Comparison of ENCODE assay signal across 1 cellular context in the genomic region with DNA sequence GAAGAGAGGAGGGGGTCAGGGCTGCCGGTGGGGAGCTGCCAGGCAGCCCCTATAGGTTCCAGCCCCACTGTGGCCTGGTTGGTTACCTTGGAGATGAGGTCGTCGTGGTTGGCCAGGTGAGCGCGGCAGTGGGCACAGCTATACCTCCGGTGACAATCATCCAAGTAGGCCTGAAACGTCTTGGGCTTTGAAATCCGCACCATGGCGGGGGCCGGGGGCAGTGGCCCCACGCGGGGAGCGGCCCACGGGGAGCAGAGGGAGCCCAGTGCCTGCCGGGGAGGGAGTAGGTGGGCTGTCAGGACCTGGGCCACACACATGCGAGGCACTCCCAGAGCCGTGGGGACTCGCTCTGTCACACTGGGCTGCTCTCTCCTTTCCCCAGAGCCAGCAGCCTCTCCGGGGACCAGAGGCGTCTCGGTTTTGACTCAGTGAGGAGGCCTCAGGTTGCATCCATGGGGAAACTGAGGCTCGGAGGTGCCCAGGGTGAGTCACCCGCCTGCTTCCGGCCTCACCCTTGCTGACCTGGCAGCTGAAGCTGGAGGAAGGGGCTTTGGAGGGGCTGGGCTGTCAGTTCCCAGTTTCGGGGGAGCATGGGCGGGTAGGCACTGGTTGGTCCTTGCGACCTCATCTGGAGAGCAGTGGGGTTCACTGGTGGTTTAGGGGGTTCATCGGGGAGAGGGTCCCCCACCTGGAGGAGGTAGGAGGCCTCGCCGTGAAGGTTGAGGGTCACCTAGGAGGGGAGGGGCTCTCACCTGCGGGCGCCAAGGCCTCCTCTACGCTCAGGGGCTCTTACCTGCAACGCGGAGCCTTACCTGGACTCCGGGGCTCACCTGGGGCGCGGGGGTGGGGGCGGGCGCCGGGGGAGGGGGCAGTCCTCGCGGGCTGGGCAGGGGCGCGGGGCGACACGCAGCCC.
TF ChIP-seq lines count a peak whose summit lies in the region.

No MANE protein-coding gene starts in this region.

TF ChIP-seq in endothelial cell of umbilical vein, 7 proteins besides CTCF, POLR2A, EP300 and RAD21:
- TF ChIP-seq, protein P1, sequence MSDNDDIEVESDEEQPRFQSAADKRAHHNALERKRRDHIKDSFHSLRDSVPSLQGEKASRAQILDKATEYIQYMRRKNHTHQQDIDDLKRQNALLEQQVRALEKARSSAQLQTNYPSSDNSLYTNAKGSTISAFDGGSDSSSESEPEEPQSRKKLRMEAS (IDR thresholded peaks at IDR 0.05; ENCODE audit: insufficient read depth, insufficient read length), result no peak
- TF ChIP-seq JUN (IDR thresholded peaks at IDR 0.05; ENCODE audit: borderline replicate concordance, insufficient read depth, insufficient read length, low read depth) (no peak), EZH2 (IDR thresholded peaks at IDR 0.05; ENCODE audit: borderline replicate concordance, low read depth, low read length, severe bottlenecking) (no peak), MYC (IDR thresholded peaks at IDR 0.05; ENCODE audit: low read depth, low read length) (no peak), FOS (IDR thresholded peaks at IDR 0.05; ENCODE audit: borderline replicate concordance, insufficient read depth, low read length) (no peak), POLR2AphosphoS5 (IDR thresholded peaks at IDR 0.05; ENCODE audit: insufficient read depth, low read depth, low read length) (no peak), GATA2 (IDR thresholded peaks at IDR 0.05; ENCODE audit: insufficient read depth, insufficient read length, low read depth, low read length) (no peak)
